Comparison of ENCODE assay signal across 1 cellular context in genomic region chr12:132187646-132188450, GRCh38.
A peak's percentile ranks its signal among the peaks of the same experiment; 100 is the strongest.
TF ChIP-seq lines count a peak whose summit lies in the region.

No MANE protein-coding gene starts in this region.

TF ChIP-seq in HepG2, 621 proteins besides CTCF, POLR2A, EP300 and RAD21:
- TF ChIP-seq ZBTB26 (CRISPR knock-in tag; IDR thresholded peaks at IDR 0.05; ENCODE audit: borderline replicate concordance) (no peak), EZH2 (conservative IDR thresholded peaks at IDR 0.05; ENCODE audit: low read depth, low read length) (0 out of 2 replicates have a peak, but pooled peaks have one; percentile 55)
